In the genomic region with DNA sequence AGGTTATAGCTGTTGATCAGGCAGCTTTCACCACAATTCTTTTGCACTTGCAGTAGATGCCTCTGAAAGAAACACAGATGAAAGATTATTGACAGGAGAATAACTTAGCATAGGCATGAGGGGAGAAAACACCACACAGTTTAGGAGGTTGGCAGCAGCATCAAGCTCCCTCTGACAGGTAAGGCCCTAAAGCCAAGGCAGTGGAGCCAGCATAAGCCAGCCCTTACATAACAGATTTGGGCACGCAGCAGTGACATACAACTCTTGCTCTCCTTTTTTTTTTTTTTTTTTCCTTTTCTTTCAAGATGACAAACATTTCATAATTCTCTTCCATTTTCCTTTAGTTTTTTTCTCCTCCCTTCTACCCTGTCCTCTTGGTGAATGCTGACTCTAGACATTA, we compare ENCODE assay signal across 29 cellular contexts.
"Had no signal": no experiment of that assay in that cellular context is flagged by ENCODE, and none has a peak within 500 bp of the region (broad histone marks: within the 10 kb centered on the region; RNA-seq: fewer than 3 reads in every experiment).

No MANE protein-coding gene starts in this region.

- H3K4me1 Mint-ChIP-seq: T-cell had no signal

- H3K4me3 ChIP-seq: PC-9, SJCRH30, SK-N-MC had no signal

- H3K36me3 ChIP-seq: SJCRH30 had no signal

- DNase-seq: Karpas-422; MM.1S; MV-4-11; NCI-H1092; NCI-H1105; NCI-H1417 treated with DMSO at 0.1 percent for 48 hours; NCI-H1436 treated with DMSO at 0.1 percent for 48 hours; NCI-H1694 treated with DMSO at 0.1 percent for 48 hours; NCI-H187 treated with DMSO at 0.1 percent for 48 hours; NCI-H2029; NCI-H2081; NCI-H2171 treated with DMSO at 0.1 percent for 48 hours; NCI-H2227 treated with DMSO at 0.1 percent for 48 hours; NCI-H345; NCI-H510A treated with DMSO at 0.1 percent for 48 hours; NCI-H524 treated with DMSO at 0.1 percent for 48 hours; NCI-H526 treated with DMSO at 0.1 percent for 48 hours; NCI-H774; NK-92 treated with Interleukin-12 subunit alpha and Interleukin-12 subunit beta, amount 100 ng/mL, for 24 hours; PC-9; SHP77; SIG-M5; T-cell had no signal

- H3K4me3 Mint-ChIP-seq: T-cell had no signal

- ATAC-seq: Panc1, Right ventricle myocardium inferior, SK-N-SH treated with all-trans-retinoic acid at 6 μM for 48 hours, T-cell had no signal

- H3K27me3 Mint-ChIP-seq: T-cell had no signal

- H2AFZ ChIP-seq: PC-9 had no signal

- H3K27ac Mint-ChIP-seq: T-cell had no signal

- H3K27ac ChIP-seq: PC-9, RWPE1, SJCRH30, SK-N-MC had no signal

- H3K4me2 ChIP-seq: PC-9 had no signal

- H3K27me3 ChIP-seq: SJCRH30 had no signal

- H3K36me3 Mint-ChIP-seq: T-cell had no signal
